ENCODE assay signal across 8 cellular contexts in genomic region chr19:23914402-23915286, GRCh38. TPM values are rescaled to one million over a fixed set of nuclear protein-coding genes. Genes with fewer than 3 reads are reported as not detected.
DNase-seq lines count a peak whose midpoint lies in the region; ATAC-seq and TF ChIP-seq lines count a peak whose summit lies in the region.

Gene ZNF726 (plus strand): TSS chr19:23914886. CDS start chr19:23914995, 109 bp downstream.

- ATAC-seq in HG03378 (IDR thresholded peaks at IDR 0.05; ENCODE audit: unreplicated experiment): peak; percentile 98

- TF ChIP-seq POLR2A in GM19193 (IDR thresholded peaks at IDR 0.05; ENCODE audit: extremely low read depth, insufficient read depth, insufficient read length) (peak; percentile 57), erythroblast (IDR thresholded peaks at IDR 0.05; ENCODE audit: low read length) (peak; percentile 58)

- CTCF ChIA-PET in BJ (lab: Yijun Ruan, JAX): no interaction called here

- peak within 1 kb of the TSS; percentile 98 for H3K9ac ChIP-seq in NT2/D1 (ENCODE audit: insufficient read length, low read depth)

- H3K36me3 ChIP-seq in BJ (ENCODE audit: control insufficient read depth, insufficient read depth, low read length) (no peaks in the 10 kb centered on the region), NT2/D1 (ENCODE audit: insufficient read depth, insufficient read length, low read length) (peaks cover 34% of the 10 kb centered on the region), muscle layer of duodenum (ENCODE audit: control insufficient read depth in 1 of 2, insufficient read depth in 2 of 2, low read length in 2 of 2) (no peaks in the 10 kb centered on the region)

- H3K4me3 ChIP-seq in BJ (ENCODE audit: low read depth, low read length) (peak within 1 kb of the TSS; percentile 69), NT2/D1 (ENCODE audit: insufficient read length, low read depth) (peak within 1 kb of the TSS; percentile 94), muscle layer of duodenum (ENCODE audit: low read depth in 1 of 2, low read length in 2 of 2) (peak within 1 kb of the TSS; percentile 66 to 87)

- H3K27ac ChIP-seq in muscle layer of duodenum (ENCODE audit: low read length): no peak within 1 kb of the TSS

- no peaks in the 10 kb centered on the region for H3K9me3 ChIP-seq in NT2/D1 (ENCODE audit: insufficient read depth, low read length)
- no peaks in the 10 kb centered on the region for H3K9me3 ChIP-seq in muscle layer of duodenum (ENCODE audit: control insufficient read depth in 1 of 2, low read length in 2 of 2)

- H3K4me1 ChIP-seq in NT2/D1 (ENCODE audit: insufficient read depth, insufficient read length): no peaks in the 10 kb centered on the region
- no peaks in the 10 kb centered on the region for H3K4me1 ChIP-seq in muscle layer of duodenum (ENCODE audit: control insufficient read depth in 1 of 2, insufficient read depth in 2 of 2, low read length in 2 of 2)

- no peak for TF ChIP-seq CTCF in BJ (IDR thresholded peaks at IDR 0.05; ENCODE audit: insufficient read depth, low read depth, low read length)

- POLR2A ChIA-PET in BJ (lab: Charles Lee): interaction anchor here (1.2 kb wide), 1 partner anchor 119 kb away, joined by 5 read pairs; no protein-coding TSS in a partner anchor

- DNase-seq in BJ (ENCODE audit: low read depth): peak; percentile 78
- peak; percentile 95 for DNase-seq in NT2/D1 (ENCODE audit: low read depth, low spot score)
- DNase-seq in activated T-cell treated with anti-CD3 and anti-CD28 coated beads for 4 hours: peak; percentile 75
- DNase-seq in erythroblast (lab: John Stamatoyannopoulos, UW): peak; percentile 87 to 89
- peak; percentile 70 to 81 for DNase-seq in stimulated activated CD8-positive, alpha-beta memory T cell treated with anti-CD3 and anti-CD28 coated beads, Interleukin-7, amount 100 ng/mL, for 4 hours (ENCODE audit: low read depth in 2 of 2)

- H3K27me3 ChIP-seq in BJ (ENCODE audit: control insufficient read depth, insufficient read depth, low read length) (no peaks in the 10 kb centered on the region), NT2/D1 (ENCODE audit: insufficient read depth, insufficient read length) (no peaks in the 10 kb centered on the region), muscle layer of duodenum (ENCODE audit: low read depth, low read length) (no peaks in the 10 kb centered on the region)

RNA-seq across cellular contexts. Expression of gene ZNF726, which starts in this region (rescaled TPM):
- polyA plus RNA-seq in BJ (2011; rRNA removed): 1.2 and 1.8 TPM in 2 replicates
- polyA minus RNA-seq in BJ (2011; rRNA and poly(A)+ RNA removed): 0.93 and 2.3 TPM in 2 replicates
